In genomic region chr4:56449475-56449874, GRCh38 we compare ENCODE assay signal across 2 cellular contexts. TPM values are rescaled to one million over a fixed set of nuclear protein-coding genes. Genes with fewer than 3 reads are reported as not detected.
"Had no signal": no experiment of that assay in that cellular context is flagged by ENCODE, and none has a peak within 500 bp of the region (broad histone marks: within the 10 kb centered on the region; RNA-seq: fewer than 3 reads in every experiment).

No MANE protein-coding gene starts in this region.

RNA-seq across cellular contexts. Expression of gene ARL9, which starts 56.1 kb away (rescaled TPM):
- total RNA-seq: LHCN-M2, NCI-H460 had no signal
